Comparison of ENCODE assay signal across 16 cellular contexts in the genomic region with DNA sequence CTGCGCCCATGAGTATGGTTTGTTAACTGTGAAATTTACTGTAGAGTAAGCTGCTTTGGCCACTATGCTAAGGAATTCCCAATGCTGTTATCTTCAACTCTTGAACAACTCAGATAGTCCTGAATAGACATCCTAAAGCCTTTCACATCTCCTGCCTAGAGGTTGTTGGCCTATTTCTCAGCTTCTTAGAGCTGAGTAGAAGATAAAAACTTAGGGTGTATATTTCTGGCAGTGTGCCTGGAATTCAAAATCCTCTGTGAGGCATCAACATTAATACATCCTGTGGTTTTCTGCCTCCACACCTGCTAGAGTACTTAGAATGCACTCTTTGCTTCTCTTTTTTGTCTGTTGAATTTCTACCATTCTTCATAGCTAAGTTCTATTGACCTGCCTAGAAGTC. TPM values are rescaled to one million over a fixed set of nuclear protein-coding genes. Genes with fewer than 3 reads are reported as not detected.
A peak's percentile ranks its signal among the peaks of the same experiment; 100 is the strongest.
DNase-seq lines count a peak whose midpoint lies in the region; ATAC-seq and TF ChIP-seq lines count a peak whose summit lies in the region.
"Had no signal": no experiment of that assay in that cellular context is flagged by ENCODE, and none has a peak within 500 bp of the region (broad histone marks: within the 10 kb centered on the region; RNA-seq: fewer than 3 reads in every experiment).

No MANE protein-coding gene starts in this region.

- H3K4me1 ChIP-seq in CD4-positive, CD25-positive, alpha-beta regulatory T cell (ENCODE audit: control insufficient read depth, insufficient read depth, low read length, poor library complexity, severe bottlenecking), result no peaks in the 10 kb centered on the region
- H3K4me1 ChIP-seq in IMR-90 (ENCODE audit: control insufficient read depth, insufficient read depth, low read length), result no peaks in the 10 kb centered on the region

- CTCF ChIA-PET in IMR-90 (lab: Yijun Ruan, JAX), result interaction anchor here (0.6 to 1.1 kb wide), 2 partner anchors 32 to 654 kb away, joined by 3 read pairs; no protein-coding TSS in a partner anchor

- no peak overlapping the region for H4K91ac ChIP-seq in IMR-90 (ENCODE audit: insufficient read depth, low read depth, low read length)

- peaks cover 29% of the 10 kb centered on the region for H3K27me3 Mint-ChIP-seq in CD4-positive, CD25-positive, alpha-beta regulatory T cell
- H3K27me3 Mint-ChIP-seq: progenitor cell of endocrine pancreas had no signal

- no TSS peak for BruUV-seq in IMR-90 (replicated peaks; lab: Mats Ljungman, UMichigan)

- H3K27ac Mint-ChIP-seq in CD4-positive, CD25-positive, alpha-beta regulatory T cell, result no peak overlapping the region
- H3K27ac Mint-ChIP-seq: progenitor cell of endocrine pancreas; T-helper 1 cell treated with Interleukin-12 subunit alpha and Interleukin-12 subunit beta and Interleukin-4 antibody, amounts not matched to agents 30 μg/mL and 1 μg/mL, for 36 hours had no signal

- no CpG with 5 or more reads among the region's 1 CpG for WGBS in IMR-90 (ENCODE audit: extremely low coverage in 2 of 2, insufficient read length in 1 of 2), 2 experiments

- in situ Hi-C loops in IMR-90 (cut with MboI; ENCODE audit: low sequenced_read_pairs), result no loop called here

- H4K8ac ChIP-seq in IMR-90 (ENCODE audit: low read depth in 2 of 2, low read length in 2 of 2), result no peak overlapping the region

- no peak overlapping the region for H3K9ac ChIP-seq in IMR-90 (ENCODE audit: low read depth, low read length)

- no peak overlapping the region for H3K27ac ChIP-seq in CD4-positive, CD25-positive, alpha-beta regulatory T cell (ENCODE audit: insufficient read depth, low read length, poor library complexity, severe bottlenecking)
- H3K27ac ChIP-seq in IMR-90 (ENCODE audit: insufficient read depth, low read length) (no peak overlapping the region), epithelial cell of prostate (no peak overlapping the region)
- H3K27ac ChIP-seq: hepatocyte had no signal

- no peak overlapping the region for H2AFZ ChIP-seq in IMR-90 (replicated peaks; ENCODE audit: low read length, poor library complexity)
- H2AFZ ChIP-seq: hepatocyte had no signal

- no peak for TF ChIP-seq CTCF in IMR-90 (conservative IDR thresholded peaks at IDR 0.05; ENCODE audit: low read depth, low read length)

- H2BK15ac ChIP-seq in IMR-90 (ENCODE audit: low read depth, low read length), result no peak overlapping the region

- no peak overlapping the region for H2BK5ac ChIP-seq in IMR-90 (ENCODE audit: low read depth, low read length, poor library complexity, severe bottlenecking)

- no peak overlapping the region for H4K5ac ChIP-seq in IMR-90 (ENCODE audit: low read depth, low read length)

- no peak overlapping the region for H3K4me2 ChIP-seq in IMR-90 (ENCODE audit: low read depth, low read length)
- H3K4me2 ChIP-seq: hepatocyte had no signal

- intact Hi-C loops in IMR-90 (cut with micrococcal nuclease), result no loop called here

- no peak overlapping the region for H3K4ac ChIP-seq in IMR-90 (ENCODE audit: low read depth, low read length)

- no peak overlapping the region for H3K4me3 Mint-ChIP-seq in CD4-positive, CD25-positive, alpha-beta regulatory T cell
- H3K4me3 Mint-ChIP-seq: T-helper 1 cell treated with Interleukin-12 subunit alpha and Interleukin-12 subunit beta and Interleukin-4 antibody, amounts not matched to agents 30 μg/mL and 1 μg/mL, for 36 hours had no signal

- dilution Hi-C loops in IMR-90 (cut with HindIII; ENCODE audit: low sequenced_read_pairs, unreplicated experiment), result no loop called here

- H3K27me3 ChIP-seq in CD4-positive, CD25-positive, alpha-beta regulatory T cell (ENCODE audit: control insufficient read depth, insufficient read depth, low read length), result no peaks in the 10 kb centered on the region
- H3K27me3 ChIP-seq in IMR-90 (ENCODE audit: control insufficient read depth, insufficient read depth, low read length), result no peaks in the 10 kb centered on the region
- H3K27me3 ChIP-seq: hepatocyte had no signal

- no peak overlapping the region for H3K18ac ChIP-seq in IMR-90 (ENCODE audit: low read depth, low read length)

- H2AK9ac ChIP-seq in IMR-90 (replicated peaks; ENCODE audit: low read depth, low read length, poor library complexity), result no peak overlapping the region

- H2BK20ac ChIP-seq in IMR-90 (ENCODE audit: low read depth, low read length), result no peak overlapping the region

- H3K4me3 ChIP-seq in CD4-positive, CD25-positive, alpha-beta regulatory T cell (ENCODE audit: low read depth, low read length), result no peak overlapping the region
- no peak overlapping the region for H3K4me3 ChIP-seq in IMR-90 (ENCODE audit: insufficient read depth, low read depth, low read length)
- H3K4me3 ChIP-seq: hepatocyte had no signal

- DNase-seq in CD4-positive, CD25-positive, alpha-beta regulatory T cell, result peak in 2 of 3 donors; percentile 13 to 44
- peak; percentile 41 for DNase-seq in IMR-90
- DNase-seq in RPMI7951 (ENCODE audit: low read depth), result peak; percentile 20
- DNase-seq in epithelial cell of prostate (ENCODE audit: low read depth, low spot score), result peak; percentile 8
- no peak for DNase-seq in DMS53 (lab: John Stamatoyannopoulos, UW)
- no peak for DNase-seq in activated T-cell treated with anti-CD3 and anti-CD28 coated beads for 4 hours
- DNase-seq: activated CD4-positive, alpha-beta T cell treated with anti-CD3 and anti-CD28 coated beads for 1 hour; NCI-H446; stimulated activated CD4-positive, alpha-beta T cell treated with anti-CD3 and anti-CD28 coated beads, Interleukin-12 subunit alpha, Interleukin-12 subunit beta, amount 100 ng/mL, for 4 hours had no signal

- H2BK120ac ChIP-seq in IMR-90 (ENCODE audit: low read depth, low read length), result no peak overlapping the region

- H3K4me1 Mint-ChIP-seq in CD4-positive, CD25-positive, alpha-beta regulatory T cell, result peaks cover 0 to 11% (median 7%) of the 10 kb centered on the region in 4 donors

- TF ChIP-seq POLR2A in IMR-90 (IDR thresholded peaks at IDR 0.05; ENCODE audit: low read depth, low read length), result no peak

- H3K9me3 ChIP-seq in CD4-positive, CD25-positive, alpha-beta regulatory T cell (ENCODE audit: control insufficient read depth in 2 of 2, low read length in 2 of 2), result no peaks in the 10 kb centered on the region
- H3K9me3 ChIP-seq in IMR-90 (ENCODE audit: control insufficient read depth, insufficient read depth, low read length), result no peaks in the 10 kb centered on the region

- TF ChIP-seq RAD21 in IMR-90 (IDR thresholded peaks at IDR 0.05; ENCODE audit: low read length), result no peak

- H3K23ac ChIP-seq in IMR-90 (ENCODE audit: low read depth, low read length), result no peak overlapping the region

- POLR2A ChIA-PET in IMR-90 (lab: Charles Lee; ENCODE audit: unreplicated experiment), result no interaction called here

- no peak overlapping the region for H2AK5ac ChIP-seq in IMR-90 (ENCODE audit: low read depth, low read length)

- H4K20me1 ChIP-seq in IMR-90 (ENCODE audit: insufficient read depth, low read length), result no peaks in the 10 kb centered on the region

- no peak overlapping the region for H3K14ac ChIP-seq in IMR-90 (replicated peaks; ENCODE audit: low read depth, low read length)

- H3K9me3 Mint-ChIP-seq in CD4-positive, CD25-positive, alpha-beta regulatory T cell, result peaks cover 0 to 4% (median 0%) of the 10 kb centered on the region in 7 donors
- H3K9me3 Mint-ChIP-seq: T-helper 1 cell treated with Interleukin-12 subunit alpha and Interleukin-12 subunit beta and Interleukin-4 antibody, amounts not matched to agents 30 μg/mL and 1 μg/mL, for 36 hours had no signal

- H3K36me3 Mint-ChIP-seq in CD4-positive, CD25-positive, alpha-beta regulatory T cell, result no peaks in the 10 kb centered on the region

- no peak overlapping the region for H3K56ac ChIP-seq in IMR-90 (ENCODE audit: extremely low read depth, insufficient read depth, low read length)

- no peaks in the 10 kb centered on the region for H3K9me1 ChIP-seq in IMR-90 (ENCODE audit: insufficient read depth, low read length)

- peak; percentile 40 to 65 for ATAC-seq in CD4-positive, CD25-positive, alpha-beta regulatory T cell (ENCODE audit: low read depth in 2 of 2)
- ATAC-seq in IMR-90 (ENCODE audit: low read depth) (no peak), GM18858 (IDR thresholded peaks at IDR 0.05; ENCODE audit: unreplicated experiment) (no peak), HG02610 (IDR thresholded peaks at IDR 0.05; ENCODE audit: unreplicated experiment) (no peak)
- ATAC-seq: esophagus mucosa, left lobe of liver had no signal

- no peaks in the 10 kb centered on the region for H3K36me3 ChIP-seq in CD4-positive, CD25-positive, alpha-beta regulatory T cell (ENCODE audit: control insufficient read depth, insufficient read depth, low read length)
- H3K36me3 ChIP-seq in IMR-90 (ENCODE audit: control insufficient read depth, insufficient read depth, low read length), result no peaks in the 10 kb centered on the region

- no peaks in the 10 kb centered on the region for H3K79me1 ChIP-seq in IMR-90 (ENCODE audit: low read depth in 1 of 2, low read length in 2 of 2)

TF ChIP-seq in IMR-90, 13 proteins besides CTCF, POLR2A, EP300 and RAD21:
- no peak for TF ChIP-seq FOS (IDR thresholded peaks at IDR 0.05; ENCODE audit: low read depth, low read length)
- no peak for TF ChIP-seq MAZ (IDR thresholded peaks at IDR 0.05; ENCODE audit: borderline replicate concordance, low read depth, low read length)
- TF ChIP-seq BHLHE40 (IDR thresholded peaks at IDR 0.05; ENCODE audit: low read depth, low read length), result no peak
- no peak for TF ChIP-seq NFE2L2 (IDR thresholded peaks at IDR 0.05; ENCODE audit: low read depth, low read length)
- no peak for TF ChIP-seq MAFK (IDR thresholded peaks at IDR 0.05; ENCODE audit: low read depth, low read length)
- TF ChIP-seq RFX5 (IDR thresholded peaks at IDR 0.05; ENCODE audit: low read depth, low read length), result no peak

RNA-seq across cellular contexts. Expression of a gene that starts 45.8 kb away (rescaled TPM):
- 54.7 TPM for total RNA-seq in CD4-positive, CD25-positive, alpha-beta regulatory T cell
- polyA plus RNA-seq in CD4-positive, CD25-positive, alpha-beta regulatory T cell, result 1 to 10 TPM; 2.8 to 6.1 (median 5.0) TPM
- 26.1 and 39.3 TPM in 2 replicates for total RNA-seq in IMR-90 (2012; rRNA removed)
- 5.1 and 5.4 TPM in 2 replicates for polyA plus RNA-seq in IMR-90 (2012; rRNA removed)
- 2.0 and 7.1 TPM in 2 replicates for polyA plus RNA-seq in IMR-90 (2012; cell fraction: cytosol; rRNA removed)
- polyA plus RNA-seq in IMR-90 (2012; cell fraction: nucleus; rRNA removed; ENCODE audit: low replicate concordance), result 1.6 and 13.7 TPM in 2 replicates
- total RNA-seq in RPMI7951 (2014; rRNA removed; shearing (Covaris generic)), result 10.5 and 11.4 TPM in 2 replicates

Comparison
In these comparisons a context has a peak if more than half of its experiments do, and no peak if none do; other contexts are left out.
1. ATAC-seq: peak in CD4-positive, CD25-positive, alpha-beta regulatory T cell (2 of 2); none in IMR-90 (single experiment), GM18858 (single experiment) and HG02610 (single experiment).
2. DNase-seq: peak in CD4-positive, CD25-positive, alpha-beta regulatory T cell (2 of 3), IMR-90 (single experiment), RPMI7951 (single experiment) and epithelial cell of prostate (single experiment); none in DMS53 (single experiment) and activated T-cell treated with anti-CD3 and anti-CD28 coated beads for 4 hours (single experiment).